10 cellular contexts compared by ENCODE assay signal in genomic region chr1:155038602-155039307, GRCh38. TPM values are rescaled to one million over a fixed set of nuclear protein-coding genes. Genes with fewer than 3 reads are reported as not detected.
DNase-seq lines count a peak whose midpoint lies in the region; ATAC-seq and TF ChIP-seq lines count a peak whose summit lies in the region.
"Had no signal": no experiment of that assay in that cellular context is flagged by ENCODE, and none has a peak within 500 bp of the region (broad histone marks: within the 10 kb centered on the region; RNA-seq: fewer than 3 reads in every experiment).

No MANE protein-coding gene starts in this region.

- no peaks in the 10 kb centered on the region for H3K9me3 Mint-ChIP-seq in activated naive CD8-positive, alpha-beta T cell treated with anti-CD3 and anti-CD28 coated beads, Interleukin-2, amount 50 U/mL, for 24 hours
- H3K9me3 Mint-ChIP-seq: memory B cell had no signal

- no peaks in the 10 kb centered on the region for H3K36me3 Mint-ChIP-seq in activated naive CD8-positive, alpha-beta T cell treated with anti-CD3 and anti-CD28 coated beads, Interleukin-2, amount 50 U/mL, for 24 hours (ENCODE audit: low read depth)
- H3K36me3 Mint-ChIP-seq: memory B cell had no signal

- peaks cover 4% of the 10 kb centered on the region for H3K27me3 Mint-ChIP-seq in activated naive CD8-positive, alpha-beta T cell treated with anti-CD3 and anti-CD28 coated beads, Interleukin-2, amount 50 U/mL, for 24 hours

- H4K20me1 ChIP-seq in hepatocyte (ENCODE audit: insufficient read depth, poor library complexity, severe bottlenecking), result no peaks in the 10 kb centered on the region

- no peak for TF ChIP-seq EP300 in stomach (IDR thresholded peaks at IDR 0.05)

- H2AFZ ChIP-seq in hepatocyte, result no peak overlapping the region

- 41% methylated on average over 8 of the region's 8 CpGs for WGBS in hepatocyte (ENCODE audit: low lambda C conversion rate, missing lambda C conversion rate)
- WGBS in stomach, 5 donors, result 22 to 32% (median 24%) methylated on average over 8 of the region's 8 CpGs

- DNase-seq in HT-29 (ENCODE audit: low spot score) (peak; percentile 67), hepatocyte (ENCODE audit: low spot score) (peak; percentile 80), stomach (peak; percentile 61)
- DNase-seq in stimulated activated CD4-positive, alpha-beta T cell treated with anti-CD3 and anti-CD28 coated beads, Interleukin-15, amount 100 ng/mL, for 24 hours, result no peak
- no peak for DNase-seq in activated naive CD8-positive, alpha-beta T cell treated with anti-CD3 and anti-CD28 coated beads, Interleukin-2, amount 50 U/mL, for 24 hours
- DNase-seq: activated CD4-positive, CD25-positive, alpha-beta regulatory T cell; NCI-H2171 treated with DMSO at 0.1 percent for 48 hours had no signal

- TF ChIP-seq POLR2A in stomach (IDR thresholded peaks at IDR 0.05), result no peak

- H3K27me3 ChIP-seq in hepatocyte (no peaks in the 10 kb centered on the region), stomach (no peaks in the 10 kb centered on the region)

- peaks cover 5% of the 10 kb centered on the region for H3K4me1 ChIP-seq in hepatocyte (ENCODE audit: insufficient read depth)
- peaks cover 12 to 26% (median 20%) of the 10 kb centered on the region in 4 donors for H3K4me1 ChIP-seq in stomach

- peak overlapping the region; percentile 60 for H3K27ac ChIP-seq in VCaP
- peak overlapping the region; percentile 14 for H3K27ac ChIP-seq in hepatocyte
- H3K27ac ChIP-seq in stomach, result peak overlapping the region in 3 of 5 donors; percentile 45 to 59 (median 48)

- H3K27ac Mint-ChIP-seq in activated naive CD8-positive, alpha-beta T cell treated with anti-CD3 and anti-CD28 coated beads, Interleukin-2, amount 50 U/mL, for 24 hours, result no peak overlapping the region
- H3K27ac Mint-ChIP-seq: memory B cell had no signal

- no peak for ATAC-seq in activated naive CD8-positive, alpha-beta T cell treated with anti-CD3 and anti-CD28 coated beads, Interleukin-2, amount 50 U/mL, for 24 hours
- no peak for ATAC-seq in HG03469 (IDR thresholded peaks at IDR 0.05; ENCODE audit: unreplicated experiment)

- no peak overlapping the region for H3K4me3 Mint-ChIP-seq in activated naive CD8-positive, alpha-beta T cell treated with anti-CD3 and anti-CD28 coated beads, Interleukin-2, amount 50 U/mL, for 24 hours
- H3K4me3 Mint-ChIP-seq: memory B cell had no signal

- H3K36me3 ChIP-seq in hepatocyte (replicated peaks; ENCODE audit: insufficient read depth, low read depth) (no peaks in the 10 kb centered on the region), stomach (no peaks in the 10 kb centered on the region)

- H3K4me3 ChIP-seq in hepatocyte (no peak overlapping the region), stomach (no peak overlapping the region)

- H3K4me2 ChIP-seq in hepatocyte, result no peak overlapping the region

- H3K79me2 ChIP-seq in hepatocyte, result no peaks in the 10 kb centered on the region

- H3K9me3 ChIP-seq in hepatocyte (ENCODE audit: low read depth) (no peaks in the 10 kb centered on the region), stomach (no peaks in the 10 kb centered on the region)

- H3K9me2 ChIP-seq in hepatocyte (replicated peaks; ENCODE audit: insufficient read depth), result no peaks in the 10 kb centered on the region

- peaks cover 1% of the 10 kb centered on the region for H3K4me1 Mint-ChIP-seq in activated naive CD8-positive, alpha-beta T cell treated with anti-CD3 and anti-CD28 coated beads, Interleukin-2, amount 50 U/mL, for 24 hours

- intact Hi-C loops in stomach (cut with DNase I; ENCODE audit: low total_unique reads), result no loop called here

- TF ChIP-seq CTCF in VCaP (conservative IDR thresholded peaks at IDR 0.05) (no peak), hepatocyte (IDR thresholded peaks at IDR 0.05; ENCODE audit: poor library complexity) (no peak), stomach (IDR thresholded peaks at IDR 0.05) (no peak)

RNA-seq across cellular contexts. Expression of gene DCST1, which starts 5.1 kb away (rescaled TPM):
- total RNA-seq in HT-29 (2014; rRNA removed; shearing (Covaris generic)), result 0.05 TPM in 1 of 2 replicates, not detected in the other
- total RNA-seq in hepatocyte (0.60 TPM in 1 of 2 replicates, not detected in the other), stomach (under 1 TPM in 2 of 5 donors, not detected in 3; 0.18 to 0.89 TPM)
- polyA plus RNA-seq in hepatocyte (0.12 TPM in 1 of 2 replicates, not detected in the other), stomach (under 1 TPM in 1 of 3 donors, not detected in 2; 0.13 TPM)

RNA-seq across cellular contexts. Expression of gene DCST2, which starts 5.2 kb away (rescaled TPM):
- total RNA-seq in HT-29 (2014; rRNA removed; shearing (Covaris generic)), result 0.70 and 3.3 TPM in 2 replicates
- total RNA-seq in hepatocyte (0.04 and 1.6 TPM in 2 replicates), stomach (100 to 1,000 TPM in 1 of 5 donors, not detected in 4; 158 TPM)
- polyA plus RNA-seq in hepatocyte (0.40 and 0.47 TPM in 2 replicates), stomach (1 to 10 TPM; 1.6 to 6.6 (median 6.1) TPM)

RNA-seq across cellular contexts. Expression of gene ADAM15, which starts 12.4 kb away (rescaled TPM):
- total RNA-seq in HT-29 (2014; rRNA removed; shearing (Covaris generic)), result 177 and 185 TPM in 2 replicates
- total RNA-seq in hepatocyte, result 44.8 and 55.7 TPM in 2 replicates
- 108 and 117 TPM in 2 replicates for polyA plus RNA-seq in hepatocyte
- total RNA-seq in stomach, result 100 to 1,000 TPM in 4 of 5 donors, 10 to 100 TPM in 1; 56.2 to 335 (median 126) TPM
- polyA plus RNA-seq in stomach, result 100 to 1,000 TPM; 149 to 267 (median 159) TPM

RNA-seq across cellular contexts. Expression of gene EFNA4, which starts 24.8 kb away (rescaled TPM):
- 34.6 and 45.0 TPM in 2 replicates for total RNA-seq in HT-29 (2014; rRNA removed; shearing (Covaris generic))
- total RNA-seq in hepatocyte, result 20.5 and 21.3 TPM in 2 replicates
- polyA plus RNA-seq in hepatocyte, result 16.3 and 18.1 TPM in 2 replicates
- total RNA-seq in stomach, result 1 to 10 TPM in 3 of 5 donors, not detected in 2; 3.5 to 9.9 (median 5.8) TPM
- 10 to 100 TPM in 1 of 3 donors, 1 to 10 TPM in 2; 4.3 to 13.2 (median 6.7) TPM for polyA plus RNA-seq in stomach

RNA-seq across cellular contexts. Expression of gene ZBTB7B, which starts 36.2 kb away (rescaled TPM):
- total RNA-seq in HT-29 (2014; rRNA removed; shearing (Covaris generic)), result 81.9 and 83.4 TPM in 2 replicates
- total RNA-seq in hepatocyte, result 27.3 and 29.2 TPM in 2 replicates
- 13.3 and 13.5 TPM in 2 replicates for polyA plus RNA-seq in hepatocyte
- 100 to 1,000 TPM in 1 of 5 donors, 10 to 100 TPM in 4; 32.3 to 134 (median 53.9) TPM for total RNA-seq in stomach
- polyA plus RNA-seq in stomach, result 10 to 100 TPM; 29.6 to 39.5 (median 35.6) TPM

Comparison
In these comparisons a context has a peak if more than half of its experiments do, and no peak if none do; other contexts are left out.
1. DNase-seq: peak in HT-29 (single experiment), hepatocyte (single experiment) and stomach (single experiment); none in stimulated activated CD4-positive, alpha-beta T cell treated with anti-CD3 and anti-CD28 coated beads, Interleukin-15, amount 100 ng/mL, for 24 hours (single experiment) and activated naive CD8-positive, alpha-beta T cell treated with anti-CD3 and anti-CD28 coated beads, Interleukin-2, amount 50 U/mL, for 24 hours (single experiment).
2. Peak in every context shown above with its lines, with median percentiles within 50 percentile points of each other: H3K27ac ChIP-seq.